Comparison of ENCODE assay signal across 1 cellular context in the genomic region with DNA sequence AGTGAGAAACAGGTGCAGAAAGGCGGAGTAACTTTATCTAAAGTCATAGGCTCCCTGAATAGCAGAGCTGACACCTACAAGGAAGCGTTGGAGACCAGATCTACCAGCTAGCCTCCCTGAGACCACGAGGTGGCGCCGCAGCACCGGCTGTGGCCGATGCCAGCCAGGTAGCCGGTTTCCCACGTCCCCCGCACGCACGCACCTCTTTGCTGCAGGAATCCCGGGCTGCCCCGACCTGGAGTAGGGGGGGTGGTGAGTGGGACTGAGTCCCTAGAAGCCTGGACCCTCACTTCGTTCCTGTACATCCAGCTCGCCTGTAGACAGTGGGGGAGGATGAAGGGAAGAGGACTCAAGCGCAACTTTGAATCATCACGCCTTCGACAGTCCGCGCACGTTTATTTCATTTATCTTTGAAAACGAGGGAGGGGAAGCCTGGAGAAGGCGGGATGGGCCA.
TF ChIP-seq lines count a peak whose summit lies in the region.

No MANE protein-coding gene starts in this region.

TF ChIP-seq in K562, 482 proteins besides CTCF, POLR2A, EP300 and RAD21 (continued from another document and continues in another):
- TF ChIP-seq ZMIZ1 (IDR thresholded peaks at IDR 0.05; ENCODE audit: low read depth in 2 of 2, low read length in 2 of 2) (no peak), ZNF696 (CRISPR knock-in tag; conservative IDR thresholded peaks at IDR 0.05) (no peak), ARID3A (IDR thresholded peaks at IDR 0.05; ENCODE audit: borderline replicate concordance, low read depth, low read length) (no peak), ATF1 (CRISPR knock-in tag; IDR thresholded peaks at IDR 0.05) (no peak), ATF1 (tag; IDR thresholded peaks at IDR 0.05) (peak; percentile 50), CXXC5 (CRISPR knock-in tag; IDR thresholded peaks at IDR 0.05) (peak; percentile 79), FOXK1 (CRISPR knock-in tag; IDR thresholded peaks at IDR 0.05; ENCODE audit: borderline replicate concordance) (no peak), NCOA1 (IDR thresholded peaks at IDR 0.05; ENCODE audit: low read depth) (no peak), ZNF384 (IDR thresholded peaks at IDR 0.05; ENCODE audit: low read depth, low read length) (no peak), HNRNPL (IDR thresholded peaks at IDR 0.05; ENCODE audit: low read depth, low read length) (no peak), CTBP1 (IDR thresholded peaks at IDR 0.05; ENCODE audit: borderline replicate concordance) (peak; percentile 82), ETS2 (tag; IDR thresholded peaks at IDR 0.05; ENCODE audit: borderline replicate concordance, poor library complexity, severe bottlenecking) (no peak), SAP30 (IDR thresholded peaks at IDR 0.05; ENCODE audit: borderline replicate concordance, insufficient read depth, low read depth, low read length, poor library complexity, severe bottlenecking) (peak; percentile 50), HOXB6 (CRISPR knock-in tag; IDR thresholded peaks at IDR 0.05; ENCODE audit: borderline replicate concordance) (no peak), CREB3L1 (IDR thresholded peaks at IDR 0.05; ENCODE audit: borderline replicate concordance, low read depth) (no peak), RERE (CRISPR knock-in tag; IDR thresholded peaks at IDR 0.05; ENCODE audit: borderline replicate concordance) (no peak)
- TF ChIP-seq, protein P1, sequence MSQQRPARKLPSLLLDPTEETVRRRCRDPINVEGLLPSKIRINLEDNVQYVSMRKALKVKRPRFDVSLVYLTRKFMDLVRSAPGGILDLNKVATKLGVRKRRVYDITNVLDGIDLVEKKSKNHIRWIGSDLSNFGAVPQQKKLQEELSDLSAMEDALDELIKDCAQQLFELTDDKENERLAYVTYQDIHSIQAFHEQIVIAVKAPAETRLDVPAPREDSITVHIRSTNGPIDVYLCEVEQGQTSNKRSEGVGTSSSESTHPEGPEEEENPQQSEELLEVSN (IDR thresholded peaks at IDR 0.05; ENCODE audit: borderline replicate concordance in 1 of 2, extremely low read depth in 1 of 2, insufficient read depth in 1 of 2, insufficient read length in 1 of 2, low read depth in 1 of 2, low read length in 1 of 2, poor library complexity in 1 of 2, severe bottlenecking in 1 of 2), result peak; percentile 64 to 78
- TF ChIP-seq, protein P2, sequence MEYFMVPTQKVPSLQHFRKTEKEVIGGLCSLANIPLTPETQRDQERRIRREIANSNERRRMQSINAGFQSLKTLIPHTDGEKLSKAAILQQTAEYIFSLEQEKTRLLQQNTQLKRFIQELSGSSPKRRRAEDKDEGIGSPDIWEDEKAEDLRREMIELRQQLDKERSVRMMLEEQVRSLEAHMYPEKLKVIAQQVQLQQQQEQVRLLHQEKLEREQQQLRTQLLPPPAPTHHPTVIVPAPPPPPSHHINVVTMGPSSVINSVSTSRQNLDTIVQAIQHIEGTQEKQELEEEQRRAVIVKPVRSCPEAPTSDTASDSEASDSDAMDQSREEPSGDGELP (CRISPR knock-in tag; IDR thresholded peaks at IDR 0.05; ENCODE audit: borderline replicate concordance), result peak; percentile 46; the same call in 1 of the 2 replicates
- TF ChIP-seq, protein P3, sequence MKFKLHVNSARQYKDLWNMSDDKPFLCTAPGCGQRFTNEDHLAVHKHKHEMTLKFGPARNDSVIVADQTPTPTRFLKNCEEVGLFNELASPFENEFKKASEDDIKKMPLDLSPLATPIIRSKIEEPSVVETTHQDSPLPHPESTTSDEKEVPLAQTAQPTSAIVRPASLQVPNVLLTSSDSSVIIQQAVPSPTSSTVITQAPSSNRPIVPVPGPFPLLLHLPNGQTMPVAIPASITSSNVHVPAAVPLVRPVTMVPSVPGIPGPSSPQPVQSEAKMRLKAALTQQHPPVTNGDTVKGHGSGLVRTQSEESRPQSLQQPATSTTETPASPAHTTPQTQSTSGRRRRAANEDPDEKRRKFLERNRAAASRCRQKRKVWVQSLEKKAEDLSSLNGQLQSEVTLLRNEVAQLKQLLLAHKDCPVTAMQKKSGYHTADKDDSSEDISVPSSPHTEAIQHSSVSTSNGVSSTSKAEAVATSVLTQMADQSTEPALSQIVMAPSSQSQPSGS (CRISPR knock-in tag; IDR thresholded peaks at IDR 0.05), result no peak
- TF ChIP-seq, protein P4, sequence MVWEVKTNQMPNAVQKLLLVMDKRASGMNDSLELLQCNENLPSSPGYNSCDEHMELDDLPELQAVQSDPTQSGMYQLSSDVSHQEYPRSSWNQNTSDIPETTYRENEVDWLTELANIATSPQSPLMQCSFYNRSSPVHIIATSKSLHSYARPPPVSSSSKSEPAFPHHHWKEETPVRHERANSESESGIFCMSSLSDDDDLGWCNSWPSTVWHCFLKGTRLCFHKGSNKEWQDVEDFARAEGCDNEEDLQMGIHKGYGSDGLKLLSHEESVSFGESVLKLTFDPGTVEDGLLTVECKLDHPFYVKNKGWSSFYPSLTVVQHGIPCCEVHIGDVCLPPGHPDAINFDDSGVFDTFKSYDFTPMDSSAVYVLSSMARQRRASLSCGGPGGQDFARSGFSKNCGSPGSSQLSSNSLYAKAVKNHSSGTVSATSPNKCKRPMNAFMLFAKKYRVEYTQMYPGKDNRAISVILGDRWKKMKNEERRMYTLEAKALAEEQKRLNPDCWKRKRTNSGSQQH (CRISPR knock-in tag; IDR thresholded peaks at IDR 0.05), result no peak
